ENCODE assay signal across 1 cellular context in the genomic region with DNA sequence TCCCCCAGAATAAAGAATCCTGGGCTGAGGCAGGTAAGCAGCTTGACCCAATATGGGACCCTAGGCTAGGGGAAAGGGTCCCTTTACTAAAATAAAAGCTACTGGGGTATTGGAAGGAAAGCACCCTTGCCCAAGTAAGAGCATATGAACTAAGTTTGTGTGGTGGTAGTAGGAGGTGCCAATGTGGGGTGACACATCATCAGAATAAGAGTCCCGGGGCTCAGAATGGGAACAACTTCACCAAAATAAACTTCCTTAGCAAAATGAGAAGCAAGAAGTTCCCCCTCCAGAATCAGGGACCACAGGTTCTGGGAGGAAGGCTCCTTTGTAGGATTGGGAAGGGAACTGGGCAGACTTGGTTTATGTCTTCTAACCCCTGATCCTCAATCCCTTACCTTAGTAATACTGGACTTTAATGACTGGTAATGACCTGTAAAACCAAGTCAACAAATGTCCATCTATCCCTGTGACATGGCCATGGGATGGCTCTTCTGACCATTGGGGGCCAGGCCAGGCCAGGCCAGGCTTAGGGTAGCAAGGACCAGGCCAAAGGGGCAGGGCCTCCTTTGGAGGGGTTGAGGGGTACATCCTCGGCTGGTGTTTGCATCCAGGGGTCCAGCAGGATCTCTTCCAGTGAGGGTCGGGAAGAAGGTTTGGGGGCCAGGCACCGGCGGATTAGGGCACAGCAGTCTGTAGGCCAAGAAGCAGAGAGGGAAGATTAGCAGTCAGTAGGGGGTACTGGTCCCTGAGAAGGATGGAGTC.
TF ChIP-seq lines count a peak whose summit lies in the region.

No MANE protein-coding gene starts in this region.

TF ChIP-seq in K562, 482 proteins besides CTCF, POLR2A, EP300 and RAD21:
- peak; percentile 37; the same call in 1 of the 2 replicates for TF ChIP-seq RBFOX2 (IDR thresholded peaks at IDR 0.05; ENCODE audit: low read depth, low read length)
- peak; percentile 95 for TF ChIP-seq MYNN (IDR thresholded peaks at IDR 0.05)
- TF ChIP-seq MYNN (CRISPR knock-in tag; IDR thresholded peaks at IDR 0.05), result peak; percentile 67; the same call in 1 of the 2 replicates
- TF ChIP-seq TGIF2 (CRISPR knock-in tag; IDR thresholded peaks at IDR 0.05), result no peak
- TF ChIP-seq, protein P1, sequence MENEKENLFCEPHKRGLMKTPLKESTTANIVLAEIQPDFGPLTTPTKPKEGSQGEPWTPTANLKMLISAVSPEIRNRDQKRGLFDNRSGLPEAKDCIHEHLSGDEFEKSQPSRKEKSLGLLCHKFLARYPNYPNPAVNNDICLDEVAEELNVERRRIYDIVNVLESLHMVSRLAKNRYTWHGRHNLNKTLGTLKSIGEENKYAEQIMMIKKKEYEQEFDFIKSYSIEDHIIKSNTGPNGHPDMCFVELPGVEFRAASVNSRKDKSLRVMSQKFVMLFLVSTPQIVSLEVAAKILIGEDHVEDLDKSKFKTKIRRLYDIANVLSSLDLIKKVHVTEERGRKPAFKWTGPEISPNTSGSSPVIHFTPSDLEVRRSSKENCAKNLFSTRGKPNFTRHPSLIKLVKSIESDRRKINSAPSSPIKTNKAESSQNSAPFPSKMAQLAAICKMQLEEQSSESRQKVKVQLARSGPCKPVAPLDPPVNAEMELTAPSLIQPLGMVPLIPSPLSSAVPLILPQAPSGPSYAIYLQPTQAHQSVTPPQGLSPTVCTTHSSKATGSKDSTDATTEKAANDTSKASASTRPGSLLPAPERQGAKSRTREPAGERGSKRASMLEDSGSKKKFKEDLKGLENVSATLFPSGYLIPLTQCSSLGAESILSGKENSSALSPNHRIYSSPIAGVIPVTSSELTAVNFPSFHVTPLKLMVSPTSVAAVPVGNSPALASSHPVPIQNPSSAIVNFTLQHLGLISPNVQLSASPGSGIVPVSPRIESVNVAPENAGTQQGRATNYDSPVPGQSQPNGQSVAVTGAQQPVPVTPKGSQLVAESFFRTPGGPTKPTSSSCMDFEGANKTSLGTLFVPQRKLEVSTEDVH (IDR thresholded peaks at IDR 0.05; ENCODE audit: low read depth, partially characterized antibody), result no peak
